ENCODE assay signal across 17 cellular contexts in genomic region chr17:81821147-81821546, GRCh38. TPM values are rescaled to one million over a fixed set of nuclear protein-coding genes. Genes with fewer than 3 reads are reported as not detected.
DNase-seq lines count a peak whose midpoint lies in the region; ATAC-seq, FAIRE-seq and TF ChIP-seq lines count a peak whose summit lies in the region.
"Had no signal": no experiment of that assay in that cellular context is flagged by ENCODE, and none has a peak within 500 bp of the region (broad histone marks: within the 10 kb centered on the region; RNA-seq: fewer than 3 reads in every experiment).

No MANE protein-coding gene starts in this region.

- no peak for FAIRE-seq in K562 (lab: Jason Lieb, UNC)

- H4K20me1 ChIP-seq in K562 (replicated peaks; ENCODE audit: control insufficient read depth, insufficient read depth, low read length) = no peaks in the 10 kb centered on the region

- H3K9me3 Mint-ChIP-seq in stimulated activated naive CD8-positive, alpha-beta T cell treated with anti-CD3 and anti-CD28 coated beads, Interleukin-15, amount 100 ng/mL, for 72 hours = no peaks in the 10 kb centered on the region
- H3K9me3 Mint-ChIP-seq: central memory CD8-positive, alpha-beta T cell had no signal

- H3K27me3 ChIP-seq in K562 (ENCODE audit: control insufficient read depth in 2 of 2, insufficient read depth in 2 of 2, low read length in 2 of 2) (no peaks in the 10 kb centered on the region), right lobe of liver (no peaks in the 10 kb centered on the region)

- 56% methylated on average over 8 of the region's 8 CpGs for WGBS in K562 (ENCODE audit: insufficient coverage, low coverage, missing lambda C conversion rate)
- 33% methylated on average over 1 of the region's 8 CpGs for WGBS in right lobe of liver (ENCODE audit: insufficient coverage, low coverage, low lambda C conversion rate, missing lambda C conversion rate)

- no peaks in the 10 kb centered on the region for H3K79me2 ChIP-seq in K562 (ENCODE audit: control insufficient read depth, insufficient read depth, low read length)

- H3K4me3 ChIP-seq in K562 (no peak overlapping the region), right lobe of liver (no peak overlapping the region)
- H3K4me3 ChIP-seq: GM23248 had no signal

- H3K27me3 Mint-ChIP-seq in stimulated activated naive CD8-positive, alpha-beta T cell treated with anti-CD3 and anti-CD28 coated beads, Interleukin-15, amount 100 ng/mL, for 72 hours = peaks cover 17% of the 10 kb centered on the region
- H3K27me3 Mint-ChIP-seq: central memory CD8-positive, alpha-beta T cell had no signal

- H3K9me1 ChIP-seq in K562 (ENCODE audit: control insufficient read depth, insufficient read depth, low read length) = no peaks in the 10 kb centered on the region

- no peak overlapping the region for H3K4me3 Mint-ChIP-seq in stimulated activated naive CD8-positive, alpha-beta T cell treated with anti-CD3 and anti-CD28 coated beads, Interleukin-15, amount 100 ng/mL, for 72 hours
- H3K4me3 Mint-ChIP-seq: central memory CD8-positive, alpha-beta T cell; IgD-negative memory B cell had no signal

- peak; percentile 26 for DNase-seq in activated CD4-positive, alpha-beta T cell treated with anti-CD3 and anti-CD28 coated beads for 48 hours
- DNase-seq in activated CD4-positive, alpha-beta T cell treated with anti-CD3 and anti-CD28 coated beads, Interleukin-2, amount 50 U/mL, for 4 hours = no peak
- DNase-seq in K562 (ENCODE audit: extremely low read depth in 1 of 4, low spot score in 3 of 4) (no peak), right lobe of liver (no peak), NCI-H524 treated with DMSO at 0.1 percent for 48 hours (lab: John Stamatoyannopoulos, UW) (no peak), NCI-H2029 (lab: John Stamatoyannopoulos, UW) (no peak), UCSD-AML1 (lab: John Stamatoyannopoulos, UW; ENCODE audit: unreplicated experiment) (no peak)
- DNase-seq in stimulated activated naive CD8-positive, alpha-beta T cell treated with anti-CD3 and anti-CD28 coated beads, Interleukin-15, amount 100 ng/mL, for 72 hours = no peak
- DNase-seq: activated naive CD4-positive, alpha-beta T cell treated with anti-CD3 and anti-CD28 coated beads, Interleukin-2, amount 50 U/mL, for 16 hours; kidney glomerular epithelial cell; NCI-H1105; retina; stimulated activated CD4-positive, alpha-beta T cell treated with anti-CD3 and anti-CD28 coated beads, Interleukin-4, amount 100 ng/mL, for 1 hour had no signal

- peak overlapping the region; percentile 84 for H3K27ac ChIP-seq in K562 (ENCODE audit: extremely low read depth, low read depth, low read length)
- peak overlapping the region; percentile 47 to 91 (median 89) for H3K27ac ChIP-seq in right lobe of liver
- H3K27ac ChIP-seq: GM23248 had no signal

- peaks cover 16% of the 10 kb centered on the region for H3K4me1 Mint-ChIP-seq in stimulated activated naive CD8-positive, alpha-beta T cell treated with anti-CD3 and anti-CD28 coated beads, Interleukin-15, amount 100 ng/mL, for 72 hours

- no peak for TF ChIP-seq RAD21 in K562 (CRISPR knock-in tag; conservative IDR thresholded peaks at IDR 0.05 in 1 of 2, IDR thresholded peaks at IDR 0.05 in 1 of 2)

- H3K4me1 ChIP-seq in K562 (replicated peaks in 1 of 2; ENCODE audit: control insufficient read depth in 2 of 2, insufficient read depth in 2 of 2, low read length in 2 of 2) = peaks cover 21 to 73% of the 10 kb centered on the region in 2 experiments
- H3K4me1 ChIP-seq in right lobe of liver = peaks cover 2 to 20% (median 15%) of the 10 kb centered on the region in 4 donors

- TF ChIP-seq CTCF in K562 (IDR thresholded peaks at IDR 0.05 in 2 of 3, conservative IDR thresholded peaks at IDR 0.05 in 1 of 3; ENCODE audit: insufficient read depth in 2 of 3, low read depth in 1 of 3, low read length in 3 of 3) (no peak), right lobe of liver (IDR thresholded peaks at IDR 0.05) (no peak)

- POLR2A ChIA-PET in K562 (lab: Yijun Ruan, JAX) = interaction anchor here (0.6 to 1.2 kb wide), 6 partner anchors 12 to 1072 kb away, joined by 3 to 4 read pairs (median 3); partner anchors contain the start of gene MCRIP1

- no peak for TF ChIP-seq POLR2A in K562 (conservative IDR thresholded peaks at IDR 0.05)
- no peak for TF ChIP-seq POLR2A in right lobe of liver (IDR thresholded peaks at IDR 0.05)

- peak overlapping the region; percentile 69 to 93; a peak in 3 of 4 replicates for H3K9ac ChIP-seq in K562 (ENCODE audit: insufficient read depth in 1 of 2, low read depth in 2 of 2, low read length in 2 of 2)
- H3K9ac ChIP-seq: GM23248 had no signal

- peak overlapping the region; percentile 90 for H2AFZ ChIP-seq in K562 (ENCODE audit: low read depth, low read length)
- H2AFZ ChIP-seq: GM23248 had no signal

- no peak for TF ChIP-seq EP300 in K562 (IDR thresholded peaks at IDR 0.05; ENCODE audit: low read length)

- intact Hi-C loops in K562 (cut with micrococcal nuclease) (loop anchor here (5.0 kb wide), 1 partner anchor 41 kb away; the partner anchor contains the start of gene P4HB), right lobe of liver (cut with DNase I) (no loop called here)

- ATAC-seq in K562 = no peak
- ATAC-seq in right lobe of liver = no peak
- peak; percentile 16 for ATAC-seq in stimulated activated naive CD8-positive, alpha-beta T cell treated with anti-CD3 and anti-CD28 coated beads, Interleukin-15, amount 100 ng/mL, for 72 hours

- in situ Hi-C loops in K562 (cut with MboI) = no loop called here

- H3K4me2 ChIP-seq in K562 (ENCODE audit: insufficient read depth, low read length) = peak overlapping the region; percentile 67; the same call in 1 of the 2 replicates

- CTCF ChIA-PET in K562 (lab: Yijun Ruan, JAX; ENCODE audit: low intra/inter-chr PET ratio) = no interaction called here

- H3K27ac Mint-ChIP-seq in stimulated activated naive CD8-positive, alpha-beta T cell treated with anti-CD3 and anti-CD28 coated beads, Interleukin-15, amount 100 ng/mL, for 72 hours = no peak overlapping the region
- H3K27ac Mint-ChIP-seq: IgD-negative memory B cell had no signal

- H3K9me3 ChIP-seq in K562 (replicated peaks; ENCODE audit: control insufficient read depth, insufficient read depth, low read depth, low read length) (no peaks in the 10 kb centered on the region), right lobe of liver (no peaks in the 10 kb centered on the region)

- BruUV-seq in K562 (replicated peaks; lab: Mats Ljungman, UMichigan) = no TSS peak

- no peaks in the 10 kb centered on the region for H3K36me3 ChIP-seq in K562 (ENCODE audit: control insufficient read depth, insufficient read depth, low read length)
- H3K36me3 ChIP-seq in right lobe of liver = no peaks in the 10 kb centered on the region

RNA-seq across cellular contexts. Expression of gene MCRIP1, which starts 11.9 kb away (rescaled TPM):
- total RNA-seq in K562 (2011; cell fraction: chromatin; rRNA removed; ENCODE audit: low replicate concordance) = 12.2 and 29.2 TPM in 2 replicates
- total RNA-seq in K562 (2011; cell fraction: nucleolus; rRNA removed) = 23.2 and 24.1 TPM in 2 replicates
- total RNA-seq in K562 (2011; cell fraction: nucleoplasm; rRNA removed) = 15.3 and 17.0 TPM in 2 replicates
- total RNA-seq in K562 (2014; rRNA removed) (35.8 and 45.4 TPM in 2 replicates), K562 (2014; rRNA removed; fragmentation: Illumina TruSeq; extraction: Trizol) (1.5 and 1.7 TPM in 2 replicates), K562 (2015; rRNA removed; fragmentation: Illumina TruSeq; extraction: Trizol) (21.5 and 25.4 TPM in 2 replicates), K562 (2021) (32.8 and 36.0 TPM in 2 replicates), right lobe of liver (10 to 100 TPM; 19.0 to 32.6 (median 25.7) TPM)
- polyA plus RNA-seq in K562 (2011; rRNA removed) (9.7 and 14.8 TPM in 2 replicates), K562 (2014; fragmentation: Illumina TruSeq; extraction: Trizol) (6.6 and 24.6 TPM in 2 replicates), K562 (2014; fragmentation: Nextera tagmentation; extraction: Ambion mirVana) (1 to 10 TPM in 1 of 2 experiments, under 1 TPM in 1; 0.39 to 1.4 TPM), K562 (2014; rRNA removed) (24.0 and 35.5 TPM in 2 replicates)
- 25.9 and 79.2 TPM in 2 replicates for polyA plus RNA-seq in K562 (2011; cell fraction: cytosol; rRNA removed)
- 19.1 and 36.8 TPM in 2 replicates for polyA plus RNA-seq in K562 (2011; cell fraction: nucleus; rRNA removed)
- polyA plus RNA-seq in K562 (2012) = 21.3 and 72.4 TPM in 2 replicates
- polyA minus RNA-seq in K562 (2011; rRNA and poly(A)+ RNA removed) = 2.3 and 3.0 TPM in 2 replicates
- 14.8 and 15.9 TPM in 2 replicates for polyA minus RNA-seq in K562 (2011; cell fraction: cytosol; rRNA and poly(A)+ RNA removed)
- polyA minus RNA-seq in K562 (2011; cell fraction: nucleus; rRNA and poly(A)+ RNA removed) = 3.0 and 4.7 TPM in 2 replicates

RNA-seq across cellular contexts. Expression of gene PPP1R27, which starts 13.7 kb away (rescaled TPM):
- 0.65 TPM in 1 of 2 replicates, not detected in the other for total RNA-seq in K562 (2011; cell fraction: chromatin; rRNA removed; ENCODE audit: low replicate concordance)
- total RNA-seq in K562 (2011; cell fraction: nucleolus; rRNA removed) = 2.4 and 3.2 TPM in 2 replicates
- 0.81 and 0.99 TPM in 2 replicates for total RNA-seq in K562 (2011; cell fraction: nucleoplasm; rRNA removed)
- total RNA-seq in K562 (2014; rRNA removed) (6.2 and 6.9 TPM in 2 replicates), K562 (2014; rRNA removed; fragmentation: Illumina TruSeq; extraction: Trizol) (0.26 and 0.29 TPM in 2 replicates), K562 (2015; rRNA removed; fragmentation: Illumina TruSeq; extraction: Trizol) (0.47 and 0.68 TPM in 2 replicates), K562 (2021) (2.1 and 2.3 TPM in 2 replicates), right lobe of liver (under 1 TPM in 3 of 6 experiments, not detected in 3; 0.27 to 0.62 (median 0.40) TPM)
- polyA plus RNA-seq in K562 (2011; rRNA removed) (1.2 and 1.5 TPM in 2 replicates), K562 (2014; fragmentation: Illumina TruSeq; extraction: Trizol) (0.95 and 2.1 TPM in 2 replicates), K562 (2014; fragmentation: Nextera tagmentation; extraction: Ambion mirVana) (not detected), K562 (2014; rRNA removed) (4.2 and 5.2 TPM in 2 replicates)
- 1.9 and 10.6 TPM in 2 replicates for polyA plus RNA-seq in K562 (2011; cell fraction: cytosol; rRNA removed)
- 0.65 and 2.8 TPM in 2 replicates for polyA plus RNA-seq in K562 (2011; cell fraction: nucleus; rRNA removed)
- polyA plus RNA-seq in K562 (2012) = 0.32 and 2.5 TPM in 2 replicates
- polyA minus RNA-seq in K562 (2011; rRNA and poly(A)+ RNA removed) = 1.6 TPM in 1 of 2 replicates, not detected in the other
- polyA minus RNA-seq in K562 (2011; cell fraction: cytosol; rRNA and poly(A)+ RNA removed) = 2.7 TPM in 1 of 2 replicates, not detected in the other
- 0.40 TPM in 1 of 2 replicates, not detected in the other for polyA minus RNA-seq in K562 (2011; cell fraction: nucleus; rRNA and poly(A)+ RNA removed)
- total RNA-seq: GM23248 had no signal
- polyA plus RNA-seq: GM23248, IgD-negative memory B cell had no signal

RNA-seq across cellular contexts. Expression of gene GCGR, which starts 17.2 kb away (rescaled TPM):
- not detected in 2 replicates for total RNA-seq in K562 (2011; cell fraction: chromatin; rRNA removed; ENCODE audit: low replicate concordance)
- total RNA-seq in K562 (2011; cell fraction: nucleolus; rRNA removed) = not detected in 2 replicates
- total RNA-seq in K562 (2011; cell fraction: nucleoplasm; rRNA removed) = not detected in 2 replicates
- total RNA-seq in K562 (2014; rRNA removed) (not detected in 2 replicates), K562 (2014; rRNA removed; fragmentation: Illumina TruSeq; extraction: Trizol) (not detected in 2 replicates), K562 (2015; rRNA removed; fragmentation: Illumina TruSeq; extraction: Trizol) (not detected in 2 replicates), K562 (2021) (not detected in 2 replicates), right lobe of liver (100 to 1,000 TPM in 2 of 6 experiments, 10 to 100 TPM in 4; 39.5 to 146 (median 68.5) TPM)
- polyA plus RNA-seq in K562 (2011; rRNA removed) (not detected in 2 replicates), K562 (2014; fragmentation: Illumina TruSeq; extraction: Trizol) (not detected in 2 replicates), K562 (2014; fragmentation: Nextera tagmentation; extraction: Ambion mirVana) (not detected), K562 (2014; rRNA removed) (not detected in 2 replicates)
- not detected in 2 replicates for polyA plus RNA-seq in K562 (2011; cell fraction: cytosol; rRNA removed)
- polyA plus RNA-seq in K562 (2011; cell fraction: nucleus; rRNA removed) = not detected in 2 replicates
- polyA plus RNA-seq in K562 (2012) = not detected in 2 replicates
- polyA minus RNA-seq in K562 (2011; rRNA and poly(A)+ RNA removed) = not detected in 2 replicates
- polyA minus RNA-seq in K562 (2011; cell fraction: cytosol; rRNA and poly(A)+ RNA removed) = not detected in 2 replicates
- polyA minus RNA-seq in K562 (2011; cell fraction: nucleus; rRNA and poly(A)+ RNA removed) = not detected in 2 replicates
- total RNA-seq: GM23248, myocyte had no signal
- polyA plus RNA-seq: GM23248, IgD-negative memory B cell had no signal

RNA-seq across cellular contexts. Expression of gene P4HB, which starts 39.2 kb away (rescaled TPM):
- total RNA-seq in K562 (2011; cell fraction: chromatin; rRNA removed; ENCODE audit: low replicate concordance) = 722 and 1,069 TPM in 2 replicates
- 564 and 610 TPM in 2 replicates for total RNA-seq in K562 (2011; cell fraction: nucleolus; rRNA removed)
- 598 and 659 TPM in 2 replicates for total RNA-seq in K562 (2011; cell fraction: nucleoplasm; rRNA removed)
- total RNA-seq in K562 (2014; rRNA removed) (587 and 588 TPM in 2 replicates), K562 (2014; rRNA removed; fragmentation: Illumina TruSeq; extraction: Trizol) (296 and 325 TPM in 2 replicates), K562 (2015; rRNA removed; fragmentation: Illumina TruSeq; extraction: Trizol) (404 and 420 TPM in 2 replicates), K562 (2021) (437 and 446 TPM in 2 replicates), right lobe of liver (1,000 to 10,000 TPM in 5 of 6 experiments, 100 to 1,000 TPM in 1; 856 to 5,039 (median 1,455) TPM)
- polyA plus RNA-seq in K562 (2011; rRNA removed) (75.9 and 116 TPM in 2 replicates), K562 (2014; fragmentation: Illumina TruSeq; extraction: Trizol) (645 and 729 TPM in 2 replicates), K562 (2014; fragmentation: Nextera tagmentation; extraction: Ambion mirVana) (10 to 100 TPM in 1 of 2 experiments, 1 to 10 TPM in 1; 4.4 to 14.9 TPM), K562 (2014; rRNA removed) (181 and 191 TPM in 2 replicates)
- polyA plus RNA-seq in K562 (2011; cell fraction: cytosol; rRNA removed) = 46.6 and 61.5 TPM in 2 replicates
- 192 and 245 TPM in 2 replicates for polyA plus RNA-seq in K562 (2011; cell fraction: nucleus; rRNA removed)
- 600 and 818 TPM in 2 replicates for polyA plus RNA-seq in K562 (2012)
- polyA minus RNA-seq in K562 (2011; rRNA and poly(A)+ RNA removed) = 66.8 and 103 TPM in 2 replicates
- 123 and 191 TPM in 2 replicates for polyA minus RNA-seq in K562 (2011; cell fraction: cytosol; rRNA and poly(A)+ RNA removed)
- 89.0 and 193 TPM in 2 replicates for polyA minus RNA-seq in K562 (2011; cell fraction: nucleus; rRNA and poly(A)+ RNA removed)

RNA-seq across cellular contexts. Expression of gene ARHGDIA, which starts 50.0 kb away (rescaled TPM):
- 54.5 and 180 TPM in 2 replicates for total RNA-seq in K562 (2011; cell fraction: chromatin; rRNA removed; ENCODE audit: low replicate concordance)
- total RNA-seq in K562 (2011; cell fraction: nucleolus; rRNA removed) = 155 and 173 TPM in 2 replicates
- 62.4 and 82.4 TPM in 2 replicates for total RNA-seq in K562 (2011; cell fraction: nucleoplasm; rRNA removed)
- total RNA-seq in K562 (2014; rRNA removed) (110 and 146 TPM in 2 replicates), K562 (2014; rRNA removed; fragmentation: Illumina TruSeq; extraction: Trizol) (39.8 and 58.3 TPM in 2 replicates), K562 (2015; rRNA removed; fragmentation: Illumina TruSeq; extraction: Trizol) (105 and 107 TPM in 2 replicates), K562 (2021) (321 and 340 TPM in 2 replicates), right lobe of liver (100 to 1,000 TPM in 5 of 6 experiments, 10 to 100 TPM in 1; 92.4 to 162 (median 137) TPM)
- polyA plus RNA-seq in K562 (2011; rRNA removed) (23.4 and 33.4 TPM in 2 replicates), K562 (2014; fragmentation: Illumina TruSeq; extraction: Trizol) (129 and 227 TPM in 2 replicates), K562 (2014; fragmentation: Nextera tagmentation; extraction: Ambion mirVana) (10 to 100 TPM in 1 of 2 experiments, 1 to 10 TPM in 1; 9.6 to 11.2 TPM), K562 (2014; rRNA removed) (97.6 and 114 TPM in 2 replicates)
- 25.4 and 72.4 TPM in 2 replicates for polyA plus RNA-seq in K562 (2011; cell fraction: cytosol; rRNA removed)
- 85.3 and 131 TPM in 2 replicates for polyA plus RNA-seq in K562 (2011; cell fraction: nucleus; rRNA removed)
- 235 and 249 TPM in 2 replicates for polyA plus RNA-seq in K562 (2012)
- polyA minus RNA-seq in K562 (2011; rRNA and poly(A)+ RNA removed) = 8.6 and 11.9 TPM in 2 replicates
- polyA minus RNA-seq in K562 (2011; cell fraction: cytosol; rRNA and poly(A)+ RNA removed) = 45.1 and 68.4 TPM in 2 replicates
- 61.9 and 68.2 TPM in 2 replicates for polyA minus RNA-seq in K562 (2011; cell fraction: nucleus; rRNA and poly(A)+ RNA removed)

Comparison
In these comparisons a context has a peak if more than half of its experiments do, and no peak if none do; other contexts are left out.
1. RNA of gene GCGR, which starts 17.2 kb away (total RNA-seq): 39.5 to 146 TPM in right lobe of liver; not detected in K562; every median in the first group is over 10 times any median in the second.